In the genomic region with DNA sequence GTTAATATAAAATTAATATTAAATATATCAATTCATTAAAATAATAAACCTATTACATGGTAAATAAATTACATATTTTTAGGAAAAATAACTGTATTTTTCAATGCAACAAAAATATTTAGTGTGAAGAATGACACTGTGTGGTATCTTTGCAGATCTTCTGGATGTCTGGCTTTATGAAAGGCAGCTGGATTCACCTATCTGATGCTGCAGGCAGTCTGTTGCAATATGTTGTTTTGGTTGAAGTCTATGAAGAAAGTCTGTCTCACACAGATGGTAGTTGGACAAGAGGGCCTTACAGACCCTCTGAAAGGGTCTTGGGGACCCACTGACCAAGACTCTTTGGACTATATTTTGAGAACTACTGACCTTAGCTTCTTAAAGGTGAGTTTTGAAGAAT, we compare ENCODE assay signal across 23 cellular contexts.
"Had no signal": no experiment of that assay in that cellular context is flagged by ENCODE, and none has a peak within 500 bp of the region (broad histone marks: within the 10 kb centered on the region; RNA-seq: fewer than 3 reads in every experiment).

No MANE protein-coding gene starts in this region.

- H3K4me3 ChIP-seq: esophagus muscularis mucosa, gastroesophageal sphincter, heart left ventricle, hepatocyte, left lung, lower lobe of right lung, mucosa of descending colon had no signal

- H3K36me3 Mint-ChIP-seq: naive B cell; naive thymus-derived CD8-positive, alpha-beta T cell had no signal

- H3K36me3 ChIP-seq: left lung, lower lobe of right lung had no signal

- H3K27ac Mint-ChIP-seq: dendritic cell treated with granulocyte-macrophage colony-stimulating factor and Interleukin-4, amounts not matched to agents 40 ng/mL and 50 ng/mL, for 4 days; effector memory CD8-positive, alpha-beta T cell; endodermal cell; immature natural killer cell; mesothelial cell of epicardium; naive B cell; naive thymus-derived CD8-positive, alpha-beta T cell had no signal

- FAIRE-seq: endothelial cell of umbilical vein had no signal

- H3K27me3 Mint-ChIP-seq: effector memory CD8-positive, alpha-beta T cell; naive B cell; naive thymus-derived CD8-positive, alpha-beta T cell had no signal

- H3K27ac ChIP-seq: esophagus muscularis mucosa, foreskin keratinocyte, gastroesophageal sphincter, heart left ventricle, hepatocyte, left lung, lower lobe of right lung had no signal

- H3K4me3 Mint-ChIP-seq: dendritic cell treated with granulocyte-macrophage colony-stimulating factor and Interleukin-4, amounts not matched to agents 40 ng/mL and 50 ng/mL, for 4 days; effector memory CD8-positive, alpha-beta T cell; endodermal cell; immature natural killer cell; mesothelial cell of epicardium; naive B cell; naive thymus-derived CD8-positive, alpha-beta T cell had no signal

- DNase-seq: cortex of kidney; effector CD8-positive, alpha-beta T cell; effector memory CD8-positive, alpha-beta T cell; endodermal cell; foreskin keratinocyte; heart left ventricle; hypothalamus; immature natural killer cell; islet precursor cell; left cardiac atrium; left lung; left ventricle myocardium superior; lower lobe of right lung; mesenchymal stem cell; mucosa of descending colon; naive B cell; naive thymus-derived CD8-positive, alpha-beta T cell had no signal

- ATAC-seq: effector memory CD8-positive, alpha-beta T cell; foreskin keratinocyte; gastroesophageal sphincter; heart left ventricle; left cardiac atrium; left lung; left ventricle myocardium superior; lower lobe of right lung; mucosa of descending colon; naive thymus-derived CD8-positive, alpha-beta T cell had no signal

- H3K4me1 ChIP-seq: esophagus muscularis mucosa, gastroesophageal sphincter, lower lobe of right lung had no signal

- H3K4me1 Mint-ChIP-seq: endodermal cell; immature natural killer cell; naive B cell; naive thymus-derived CD8-positive, alpha-beta T cell had no signal

- H3K9me3 ChIP-seq: esophagus muscularis mucosa, gastroesophageal sphincter, heart left ventricle, left lung, lower lobe of right lung, mucosa of descending colon had no signal

- H3K9me3 Mint-ChIP-seq: dendritic cell treated with granulocyte-macrophage colony-stimulating factor and Interleukin-4, amounts not matched to agents 40 ng/mL and 50 ng/mL, for 4 days; effector memory CD8-positive, alpha-beta T cell; endodermal cell; immature natural killer cell; mesothelial cell of epicardium; naive B cell had no signal
